Comparison of ENCODE assay signal across 14 cellular contexts in the genomic region with DNA sequence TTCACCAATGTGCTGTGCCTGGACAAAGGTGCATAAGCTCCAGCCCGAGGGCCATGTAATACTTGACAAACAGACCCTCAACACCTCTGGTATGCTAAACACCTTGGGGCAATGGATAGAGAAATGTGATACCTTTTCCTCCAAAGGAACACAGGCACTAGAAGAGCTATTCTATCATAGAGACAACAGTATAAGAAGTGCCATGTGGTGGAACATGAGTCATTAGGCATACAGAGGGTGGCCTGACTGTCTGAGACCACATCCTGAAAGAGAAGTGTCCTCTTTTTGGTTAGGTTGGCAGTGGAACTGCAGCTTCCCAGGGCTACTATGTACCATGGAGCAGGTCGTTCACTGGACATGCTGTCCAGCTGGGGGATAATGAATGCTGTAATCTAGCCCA.
A peak's percentile ranks its signal among the peaks of the same experiment; 100 is the strongest.
DNase-seq lines count a peak whose midpoint lies in the region; ATAC-seq and TF ChIP-seq lines count a peak whose summit lies in the region.
"Had no signal": no experiment of that assay in that cellular context is flagged by ENCODE, and none has a peak within 500 bp of the region (broad histone marks: within the 10 kb centered on the region; RNA-seq: fewer than 3 reads in every experiment).

No MANE protein-coding gene starts in this region.

- H3K36me3 Mint-ChIP-seq in GM23338 (ENCODE audit: low read depth) = no peaks in the 10 kb centered on the region; the same call in 2 of the 3 replicates
- H3K36me3 Mint-ChIP-seq: CD8-positive, alpha-beta T cell had no signal

- TF ChIP-seq CTCF in GM23338 (conservative IDR thresholded peaks at IDR 0.05; ENCODE audit: low read depth in 2 of 2) = no peak

- no peaks in the 10 kb centered on the region for H3K27me3 ChIP-seq in GM23338 (ENCODE audit: insufficient read depth)
- H3K27me3 ChIP-seq: ovary had no signal

- no peak overlapping the region for H3K27ac Mint-ChIP-seq in GM23338
- H3K27ac Mint-ChIP-seq: CD8-positive, alpha-beta T cell had no signal

- no peak overlapping the region for H3K4me2 ChIP-seq in GM23338

- H3K27me3 Mint-ChIP-seq in GM23338 (ENCODE audit: insufficient read depth, low read depth, poor library complexity) = peaks cover 7% of the 10 kb centered on the region

- H3K27ac ChIP-seq in GM23338 (ENCODE audit: low read depth) = no peak overlapping the region
- H3K27ac ChIP-seq: heart right ventricle, ovary had no signal

- no peaks in the 10 kb centered on the region for H3K4me1 ChIP-seq in GM23338 (ENCODE audit: insufficient read depth)
- H3K4me1 ChIP-seq: heart right ventricle had no signal

- no peaks in the 10 kb centered on the region for H4K20me1 ChIP-seq in GM23338 (replicated peaks; ENCODE audit: insufficient read depth)

- peaks cover 6% of the 10 kb centered on the region; the same call in 1 of the 2 replicates for H3K9me2 ChIP-seq in GM23338 (ENCODE audit: insufficient read depth)

- no peak overlapping the region for H2AFZ ChIP-seq in GM23338

- H3K4me1 Mint-ChIP-seq in GM23338 = no peaks in the 10 kb centered on the region

- no peaks in the 10 kb centered on the region for H3K36me3 ChIP-seq in GM23338 (ENCODE audit: insufficient read depth)
- H3K36me3 ChIP-seq: heart right ventricle, ovary had no signal

- DNase-seq in GM03348 (ENCODE audit: low spot score) = peak; percentile 7
- peak; percentile 16 for DNase-seq in HT-29 (ENCODE audit: low spot score)
- peak; percentile 52 for DNase-seq in islet precursor cell
- DNase-seq in stimulated activated CD4-positive, alpha-beta T cell treated with anti-CD3 and anti-CD28 coated beads, Interleukin-4, amount 100 ng/mL, for 24 hours = no peak
- no peak for DNase-seq in GM23338 (ENCODE audit: low spot score)
- no peak for DNase-seq in NCI-H524 (lab: John Stamatoyannopoulos, UW)
- DNase-seq: CD8-positive, alpha-beta T cell; effector CD8-positive, alpha-beta T cell; heart right ventricle; NCI-H2227 treated with DMSO at 0.1 percent for 48 hours; ovary; stimulated activated naive CD4-positive, alpha-beta T cell had no signal

- ATAC-seq in GM21619 (IDR thresholded peaks at IDR 0.05; ENCODE audit: unreplicated experiment) = peak; percentile 74
- ATAC-seq in GM23338 = no peak
- no peak for ATAC-seq in GM19023 (IDR thresholded peaks at IDR 0.05; ENCODE audit: unreplicated experiment)
- ATAC-seq: CD8-positive, alpha-beta T cell; heart right ventricle had no signal

- no peak overlapping the region for H3K4me3 Mint-ChIP-seq in GM23338
- H3K4me3 Mint-ChIP-seq: CD8-positive, alpha-beta T cell had no signal

- no peaks in the 10 kb centered on the region for H3K79me2 ChIP-seq in GM23338 (replicated peaks; ENCODE audit: insufficient read depth)

- H3K4me3 ChIP-seq in GM23338 = no peak overlapping the region
- H3K4me3 ChIP-seq: heart right ventricle, ovary had no signal

- no peaks in the 10 kb centered on the region for H3F3A ChIP-seq in GM23338 (replicated peaks; ENCODE audit: low read depth)

- H3K9me3 Mint-ChIP-seq in GM23338 = peaks cover 9% of the 10 kb centered on the region; the same call in 2 of the 3 replicates

TF ChIP-seq in GM23338, 12 proteins besides CTCF, POLR2A, EP300 and RAD21 (continues in another document):
- TF ChIP-seq ZNF114 (CRISPR knock-in tag; IDR thresholded peaks at IDR 0.05) (no peak), EZH2 (IDR thresholded peaks at IDR 0.05; ENCODE audit: low read depth, unreplicated experiment) (no peak), ZNF331 (CRISPR knock-in tag; IDR thresholded peaks at IDR 0.05; ENCODE audit: low read depth) (no peak), EZH2phosphoT487 (IDR thresholded peaks at IDR 0.05; ENCODE audit: unreplicated experiment) (no peak), STAT1 (IDR thresholded peaks at IDR 0.05; ENCODE audit: unreplicated experiment) (no peak), POLR2AphosphoS5 (IDR thresholded peaks at IDR 0.05; ENCODE audit: low read depth) (no peak), JUNB (IDR thresholded peaks at IDR 0.05; ENCODE audit: unreplicated experiment) (no peak), CREB1 (CRISPR knock-in tag; IDR thresholded peaks at IDR 0.05; ENCODE audit: low read depth) (no peak), NANOG (IDR thresholded peaks at IDR 0.05; ENCODE audit: borderline replicate concordance) (no peak)
- TF ChIP-seq, protein P1, sequence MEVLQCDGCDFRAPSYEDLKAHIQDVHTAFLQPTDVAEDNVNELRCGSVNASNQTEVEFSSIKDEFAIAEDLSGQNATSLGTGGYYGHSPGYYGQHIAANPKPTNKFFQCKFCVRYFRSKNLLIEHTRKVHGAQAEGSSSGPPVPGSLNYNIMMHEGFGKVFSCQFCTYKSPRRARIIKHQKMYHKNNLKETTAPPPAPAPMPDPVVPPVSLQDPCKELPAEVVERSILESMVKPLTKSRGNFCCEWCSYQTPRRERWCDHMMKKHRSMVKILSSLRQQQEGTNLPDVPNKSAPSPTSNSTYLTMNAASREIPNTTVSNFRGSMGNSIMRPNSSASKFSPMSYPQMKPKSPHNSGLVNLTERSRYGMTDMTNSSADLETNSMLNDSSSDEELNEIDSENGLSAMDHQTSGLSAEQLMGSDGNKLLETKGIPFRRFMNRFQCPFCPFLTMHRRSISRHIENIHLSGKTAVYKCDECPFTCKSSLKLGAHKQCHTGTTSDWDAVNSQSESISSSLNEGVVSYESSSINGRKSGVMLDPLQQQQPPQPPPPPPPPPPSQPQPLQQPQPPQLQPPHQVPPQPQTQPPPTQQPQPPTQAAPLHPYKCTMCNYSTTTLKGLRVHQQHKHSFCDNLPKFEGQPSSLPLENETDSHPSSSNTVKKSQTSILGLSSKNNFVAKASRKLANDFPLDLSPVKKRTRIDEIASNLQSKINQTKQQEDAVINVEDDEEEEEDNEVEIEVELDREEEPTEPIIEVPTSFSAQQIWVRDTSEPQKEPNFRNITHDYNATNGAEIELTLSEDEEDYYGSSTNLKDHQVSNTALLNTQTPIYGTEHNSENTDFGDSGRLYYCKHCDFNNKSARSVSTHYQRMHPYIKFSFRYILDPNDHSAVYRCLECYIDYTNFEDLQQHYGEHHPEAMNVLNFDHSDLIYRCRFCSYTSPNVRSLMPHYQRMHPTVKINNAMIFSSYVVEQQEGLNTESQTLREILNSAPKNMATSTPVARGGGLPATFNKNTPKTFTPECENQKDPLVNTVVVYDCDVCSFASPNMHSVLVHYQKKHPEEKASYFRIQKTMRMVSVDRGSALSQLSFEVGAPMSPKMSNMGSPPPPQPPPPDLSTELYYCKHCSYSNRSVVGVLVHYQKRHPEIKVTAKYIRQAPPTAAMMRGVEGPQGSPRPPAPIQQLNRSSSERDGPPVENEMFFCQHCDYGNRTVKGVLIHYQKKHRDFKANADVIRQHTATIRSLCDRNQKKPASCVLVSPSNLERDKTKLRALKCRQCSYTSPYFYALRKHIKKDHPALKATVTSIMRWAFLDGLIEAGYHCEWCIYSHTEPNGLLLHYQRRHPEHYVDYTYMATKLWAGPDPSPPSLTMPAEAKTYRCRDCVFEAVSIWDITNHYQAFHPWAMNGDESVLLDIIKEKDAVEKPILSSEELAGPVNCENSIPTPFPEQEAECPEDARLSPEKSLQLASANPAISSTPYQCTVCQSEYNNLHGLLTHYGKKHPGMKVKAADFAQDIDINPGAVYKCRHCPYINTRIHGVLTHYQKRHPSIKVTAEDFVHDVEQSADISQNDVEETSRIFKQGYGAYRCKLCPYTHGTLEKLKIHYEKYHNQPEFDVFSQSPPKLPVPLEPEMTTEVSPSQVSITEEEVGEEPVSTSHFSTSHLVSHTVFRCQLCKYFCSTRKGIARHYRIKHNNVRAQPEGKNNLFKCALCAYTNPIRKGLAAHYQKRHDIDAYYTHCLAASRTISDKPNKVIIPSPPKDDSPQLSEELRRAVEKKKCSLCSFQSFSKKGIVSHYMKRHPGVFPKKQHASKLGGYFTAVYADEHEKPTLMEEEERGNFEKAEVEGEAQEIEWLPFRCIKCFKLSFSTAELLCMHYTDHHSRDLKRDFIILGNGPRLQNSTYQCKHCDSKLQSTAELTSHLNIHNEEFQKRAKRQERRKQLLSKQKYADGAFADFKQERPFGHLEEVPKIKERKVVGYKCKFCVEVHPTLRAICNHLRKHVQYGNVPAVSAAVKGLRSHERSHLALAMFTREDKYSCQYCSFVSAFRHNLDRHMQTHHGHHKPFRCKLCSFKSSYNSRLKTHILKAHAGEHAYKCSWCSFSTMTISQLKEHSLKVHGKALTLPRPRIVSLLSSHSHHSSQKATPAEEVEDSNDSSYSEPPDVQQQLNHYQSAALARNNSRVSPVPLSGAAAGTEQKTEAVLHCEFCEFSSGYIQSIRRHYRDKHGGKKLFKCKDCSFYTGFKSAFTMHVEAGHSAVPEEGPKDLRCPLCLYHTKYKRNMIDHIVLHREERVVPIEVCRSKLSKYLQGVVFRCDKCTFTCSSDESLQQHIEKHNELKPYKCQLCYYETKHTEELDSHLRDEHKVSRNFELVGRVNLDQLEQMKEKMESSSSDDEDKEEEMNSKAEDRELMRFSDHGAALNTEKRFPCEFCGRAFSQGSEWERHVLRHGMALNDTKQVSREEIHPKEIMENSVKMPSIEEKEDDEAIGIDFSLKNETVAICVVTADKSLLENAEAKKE (CRISPR knock-in tag; IDR thresholded peaks at IDR 0.05) = no peak
- TF ChIP-seq, protein P2, sequence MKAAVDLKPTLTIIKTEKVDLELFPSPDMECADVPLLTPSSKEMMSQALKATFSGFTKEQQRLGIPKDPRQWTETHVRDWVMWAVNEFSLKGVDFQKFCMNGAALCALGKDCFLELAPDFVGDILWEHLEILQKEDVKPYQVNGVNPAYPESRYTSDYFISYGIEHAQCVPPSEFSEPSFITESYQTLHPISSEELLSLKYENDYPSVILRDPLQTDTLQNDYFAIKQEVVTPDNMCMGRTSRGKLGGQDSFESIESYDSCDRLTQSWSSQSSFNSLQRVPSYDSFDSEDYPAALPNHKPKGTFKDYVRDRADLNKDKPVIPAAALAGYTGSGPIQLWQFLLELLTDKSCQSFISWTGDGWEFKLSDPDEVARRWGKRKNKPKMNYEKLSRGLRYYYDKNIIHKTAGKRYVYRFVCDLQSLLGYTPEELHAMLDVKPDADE (IDR thresholded peaks at IDR 0.05) = no peak

Comparison
In these comparisons a context has a peak if more than half of its experiments do, and no peak if none do; other contexts are left out.
1. DNase-seq: peak in GM03348 (single experiment), HT-29 (single experiment) and islet precursor cell (single experiment); none in stimulated activated CD4-positive, alpha-beta T cell treated with anti-CD3 and anti-CD28 coated beads, Interleukin-4, amount 100 ng/mL, for 24 hours (single experiment), GM23338 (single experiment) and NCI-H524 (0 of 2).